In genomic region chr12:104604070-104604994, GRCh38 we compare ENCODE assay signal across 8 cellular contexts.
DNase-seq lines count a peak whose midpoint lies in the region; ATAC-seq, FAIRE-seq and TF ChIP-seq lines count a peak whose summit lies in the region.

No MANE protein-coding gene starts in this region.

- DNase-seq in A549 (ENCODE audit: low read depth in 1 of 2, low spot score in 1 of 2) = peak; percentile 94 to 95
- DNase-seq in SJSA1 (ENCODE audit: low read depth in 1 of 2, low spot score in 2 of 2) = peak; percentile 62 to 84
- DNase-seq in amniotic epithelial cell (ENCODE audit: low read depth) = peak; percentile 98
- peak; percentile 6 to 17 for DNase-seq in hippocampal formation (lab: John Stamatoyannopoulos, UW)
- DNase-seq in NCI-H1417 treated with DMSO at 0.1 percent for 48 hours (lab: John Stamatoyannopoulos, UW) = no peak

- CTCF ChIA-PET in A549 (lab: Yijun Ruan, JAX) = interaction anchor here (0.6 to 2.7 kb wide), 3 partner anchors 69 to 222 kb away, joined by 3 to 9 read pairs (median 7); no protein-coding TSS in a partner anchor

- no peak; a peak in 1 of 5 replicates for TF ChIP-seq EP300 in A549 (IDR thresholded peaks at IDR 0.05)

- no peak overlapping the region for H3K9ac ChIP-seq in skeletal muscle tissue (ENCODE audit: low read depth in 1 of 3, low read length in 3 of 3)

- peak overlapping the region; percentile 16; the same call in 1 of the 3 replicates for H3K4me3 ChIP-seq in A549
- H3K4me3 ChIP-seq in SJSA1 = no peak overlapping the region
- H3K4me3 ChIP-seq in skeletal muscle tissue (ENCODE audit: low read length in 3 of 3) = no peak overlapping the region

- POLR2A ChIA-PET in A549 (lab: Yijun Ruan, JAX) = interaction anchor here (0.9 to 2.5 kb wide), 4 partner anchors 16 to 148 kb away, joined by 4 to 16 read pairs (median 7); partner anchors contain the start of gene CHST11

- H3K27ac ChIP-seq in A549 = peak overlapping the region; percentile 89 to 91
- H3K27ac ChIP-seq in SJSA1 = peak overlapping the region; percentile 73
- H3K27ac ChIP-seq in skeletal muscle tissue (ENCODE audit: low read depth, low read length) = peak overlapping the region; percentile 57

- 14% methylated on average over 10 of the region's 10 CpGs for WGBS in A549 (ENCODE audit: missing lambda C conversion rate)

- FAIRE-seq in A549 (lab: Jason Lieb, UNC) = no peak

- no peaks in the 10 kb centered on the region for H3K27me3 ChIP-seq in SJSA1 (replicated peaks)
- H3K27me3 ChIP-seq in skeletal muscle tissue (ENCODE audit: control insufficient read depth in 3 of 3, insufficient read depth in 3 of 3, low read length in 3 of 3) = no peaks in the 10 kb centered on the region

- H3K4me2 ChIP-seq in A549 = peak overlapping the region; percentile 77

- H3K9me3 ChIP-seq in A549 (no peaks in the 10 kb centered on the region), SJSA1 (replicated peaks) (no peaks in the 10 kb centered on the region), skeletal muscle tissue (ENCODE audit: control insufficient read depth in 3 of 3, low read length in 3 of 3) (no peaks in the 10 kb centered on the region)

- TF ChIP-seq CTCF in A549 (IDR thresholded peaks at IDR 0.05) = no peak

- ATAC-seq in A549 = peak; percentile 89 to 94
- ATAC-seq in GM19035 (IDR thresholded peaks at IDR 0.05; ENCODE audit: unreplicated experiment) = peak; percentile 82
- peak; percentile 86 for ATAC-seq in HG03159 (IDR thresholded peaks at IDR 0.05; ENCODE audit: unreplicated experiment)

- TF ChIP-seq RAD21 in A549 (conservative IDR thresholded peaks at IDR 0.05 in 1 of 2, IDR thresholded peaks at IDR 0.05 in 1 of 2) = peak; percentile 3 to 24; a peak in 3 of 5 replicates

- H3K36me3 ChIP-seq in SJSA1 (no peaks in the 10 kb centered on the region), skeletal muscle tissue (ENCODE audit: control insufficient read depth in 3 of 3, insufficient read depth in 3 of 3, low read length in 3 of 3) (no peaks in the 10 kb centered on the region)

- H3K4me1 ChIP-seq in A549 (peaks cover 70% of the 10 kb centered on the region), SJSA1 (replicated peaks) (peaks cover 20% of the 10 kb centered on the region), skeletal muscle tissue (ENCODE audit: control insufficient read depth in 3 of 3, insufficient read depth in 3 of 3, low read length in 3 of 3) (peaks cover 5 to 11% (median 11%) of the 10 kb centered on the region in 3 donors)

- no peak for TF ChIP-seq POLR2A in A549 (IDR thresholded peaks at IDR 0.05; ENCODE audit: low read length)

TF ChIP-seq in A549, 52 proteins besides CTCF, POLR2A, EP300 and RAD21:
- TF ChIP-seq ZNF302 (CRISPR knock-in tag; IDR thresholded peaks at IDR 0.05) (0 out of 2 replicates have a peak, but pooled peaks have one; percentile 32), RCOR1 (IDR thresholded peaks at IDR 0.05; ENCODE audit: low read depth, low read length) (no peak), E2F6 (IDR thresholded peaks at IDR 0.05; ENCODE audit: borderline replicate concordance, low read depth) (0 out of 2 replicates have a peak, but pooled peaks have one; percentile 47), ATOH8 (CRISPR knock-in tag; IDR thresholded peaks at IDR 0.05; ENCODE audit: low read depth) (peak; percentile 44; the same call in 1 of the 2 replicates), PBX3 (IDR thresholded peaks at IDR 0.05) (no peak), MAX (IDR thresholded peaks at IDR 0.05) (peak; percentile 63; the same call in 1 of the 2 replicates), FOSL2 (IDR thresholded peaks at IDR 0.05) (peak; percentile 59), FOSL2 (CRISPR knock-in tag; IDR thresholded peaks at IDR 0.05) (peak; percentile 98), CEBPB (IDR thresholded peaks at IDR 0.05) (peak in 1 of 2 experiments; percentile 78; a peak in 2 of 4 replicates)
TF ChIP-seq in A549: peak in this region for 6.
